ENCODE assay signal across 2 cellular contexts in genomic region chr1:167928457-167928852, GRCh38.
TF ChIP-seq lines count a peak whose summit lies in the region.

No MANE protein-coding gene starts in this region.

TF ChIP-seq in GM23338, 12 proteins besides CTCF, POLR2A, EP300 and RAD21:
- TF ChIP-seq ZNF462 (CRISPR knock-in tag; IDR thresholded peaks at IDR 0.05): no peak
- no peak for TF ChIP-seq NANOG (IDR thresholded peaks at IDR 0.05; ENCODE audit: borderline replicate concordance)

TF ChIP-seq in K562, 482 proteins besides CTCF, POLR2A, EP300 and RAD21 (continues in another document):
- TF ChIP-seq CTBP1 (IDR thresholded peaks at IDR 0.05; ENCODE audit: borderline replicate concordance) (no peak), TCF15 (CRISPR knock-in tag; IDR thresholded peaks at IDR 0.05) (no peak), ZBTB12 (CRISPR knock-in tag; IDR thresholded peaks at IDR 0.05) (no peak), MXD1 (CRISPR knock-in tag; IDR thresholded peaks at IDR 0.05; ENCODE audit: borderline replicate concordance, poor library complexity, severe bottlenecking) (no peak), ZBTB11 (CRISPR knock-in tag; IDR thresholded peaks at IDR 0.05) (no peak), TAF7 (tag; IDR thresholded peaks at IDR 0.05) (no peak), HDAC2 (IDR thresholded peaks at IDR 0.05) (no peak), ZNF668 (CRISPR knock-in tag; IDR thresholded peaks at IDR 0.05) (no peak), GMEB1 (CRISPR knock-in tag; IDR thresholded peaks at IDR 0.05) (no peak), CBX3 (IDR thresholded peaks at IDR 0.05; ENCODE audit: borderline replicate concordance in 1 of 2, low read length in 2 of 2) (no peak), FOXK2 (conservative IDR thresholded peaks at IDR 0.05 in 1 of 2, IDR thresholded peaks at IDR 0.05 in 1 of 2; ENCODE audit: low read depth in 2 of 2) (peak in 1 of 2 experiments; percentile 34; a peak in 2 of 4 replicates), HDGF (IDR thresholded peaks at IDR 0.05) (no peak), ZC3H4 (CRISPR knock-in tag; IDR thresholded peaks at IDR 0.05; ENCODE audit: borderline replicate concordance) (no peak), NUFIP1 (IDR thresholded peaks at IDR 0.05; ENCODE audit: partially characterized antibody) (no peak), RBM39 (optimal IDR thresholded peaks at IDR 0.05; ENCODE audit: low read depth, low read length) (no peak), PHF8 (IDR thresholded peaks at IDR 0.05; ENCODE audit: borderline replicate concordance, low read length) (no peak), STAT5A (IDR thresholded peaks at IDR 0.05; ENCODE audit: borderline replicate concordance, low read length) (no peak), SP2 (IDR thresholded peaks at IDR 0.05; ENCODE audit: extremely low read depth, low read depth, low read length, poor library complexity, severe bottlenecking) (no peak), MTA2 (IDR thresholded peaks at IDR 0.05; ENCODE audit: low read depth) (no peak), ZNF217 (CRISPR knock-in tag; IDR thresholded peaks at IDR 0.05) (no peak), HMG20A (CRISPR knock-in tag; conservative IDR thresholded peaks at IDR 0.05) (no peak), ZNF274 (IDR thresholded peaks at IDR 0.05; ENCODE audit: borderline replicate concordance, low read depth, low read length) (no peak), JUND (IDR thresholded peaks at IDR 0.05; ENCODE audit: borderline replicate concordance, low read depth, low read length) (0 out of 2 replicates have a peak, but pooled peaks have one; percentile 2), JUND (tag; IDR thresholded peaks at IDR 0.05; ENCODE audit: borderline replicate concordance, low read depth, low read length) (no peak; the same call in 2 of the 3 replicates), POLR3A (IDR thresholded peaks at IDR 0.05; ENCODE audit: borderline replicate concordance, extremely low read depth, insufficient read depth, insufficient read length) (no peak), PHF20 (IDR thresholded peaks at IDR 0.05; ENCODE audit: partially characterized antibody) (no peak), CEBPG (CRISPR knock-in tag; IDR thresholded peaks at IDR 0.05) (no peak), CEBPG (tag; conservative IDR thresholded peaks at IDR 0.05 in 1 of 2, IDR thresholded peaks at IDR 0.05 in 1 of 2) (no peak), DMBX1 (CRISPR knock-in tag; IDR thresholded peaks at IDR 0.05; ENCODE audit: borderline replicate concordance) (no peak), RNF2 (IDR thresholded peaks at IDR 0.05) (no peak), ESRRB (CRISPR knock-in tag; IDR thresholded peaks at IDR 0.05; ENCODE audit: borderline replicate concordance) (no peak), SIRT6 (IDR thresholded peaks at IDR 0.05; ENCODE audit: low read depth, low read length) (no peak), DPF2 (IDR thresholded peaks at IDR 0.05) (peak; percentile 40; the same call in 1 of the 2 replicates), SNAPC5 (CRISPR knock-in tag; IDR thresholded peaks at IDR 0.05) (no peak), RBM34 (IDR thresholded peaks at IDR 0.05; ENCODE audit: borderline replicate concordance, insufficient read depth, low read length) (no peak), CHD7 (IDR thresholded peaks at IDR 0.05; ENCODE audit: low read depth, low read length) (no peak), TGIF2 (CRISPR knock-in tag; IDR thresholded peaks at IDR 0.05) (no peak), MLX (CRISPR knock-in tag; conservative IDR thresholded peaks at IDR 0.05) (no peak), E2F4 (CRISPR knock-in tag; IDR thresholded peaks at IDR 0.05; ENCODE audit: low read depth) (no peak), ZKSCAN8 (CRISPR knock-in tag; IDR thresholded peaks at IDR 0.05) (no peak), GTF2A2 (tag; IDR thresholded peaks at IDR 0.05) (no peak), SNIP1 (IDR thresholded peaks at IDR 0.05; ENCODE audit: low read depth) (no peak), ZNF785 (CRISPR knock-in tag; IDR thresholded peaks at IDR 0.05) (no peak)
